Comparison of ENCODE assay signal across 1 cellular context in genomic region chr3:168988867-168989266, GRCh38.
TF ChIP-seq lines count a peak whose summit lies in the region.

No MANE protein-coding gene starts in this region.

TF ChIP-seq in HepG2, 621 proteins besides CTCF, POLR2A, EP300 and RAD21 (continued from another document and continues in another):
- TF ChIP-seq ARID5B (CRISPR knock-in tag; IDR thresholded peaks at IDR 0.05), result peak; percentile 91
- TF ChIP-seq ZNF784 (CRISPR knock-in tag; IDR thresholded peaks at IDR 0.05; ENCODE audit: borderline replicate concordance), result no peak
- TF ChIP-seq ZNF557 (CRISPR knock-in tag; IDR thresholded peaks at IDR 0.05), result no peak
- no peak for TF ChIP-seq ZNF337 (CRISPR knock-in tag; IDR thresholded peaks at IDR 0.05; ENCODE audit: borderline replicate concordance, low read depth)
- 0 out of 2 replicates have a peak, but pooled peaks have one; percentile 12 for TF ChIP-seq ZNF652 (CRISPR knock-in tag; IDR thresholded peaks at IDR 0.05; ENCODE audit: borderline replicate concordance, low read depth)
- TF ChIP-seq ZNF747 (CRISPR knock-in tag; IDR thresholded peaks at IDR 0.05; ENCODE audit: borderline replicate concordance), result no peak
- TF ChIP-seq RAD51 (IDR thresholded peaks at IDR 0.05; ENCODE audit: borderline replicate concordance), result no peak
- peak; percentile 69; the same call in 1 of the 2 replicates for TF ChIP-seq FOXK1 (CRISPR knock-in tag; IDR thresholded peaks at IDR 0.05; ENCODE audit: borderline replicate concordance, low read depth)
- peak; percentile 66 for TF ChIP-seq TCF7L2 (IDR thresholded peaks at IDR 0.05; ENCODE audit: low read depth, low read length)
- TF ChIP-seq TMF1 (CRISPR knock-in tag; IDR thresholded peaks at IDR 0.05; ENCODE audit: low read depth), result no peak
- TF ChIP-seq, protein P1, sequence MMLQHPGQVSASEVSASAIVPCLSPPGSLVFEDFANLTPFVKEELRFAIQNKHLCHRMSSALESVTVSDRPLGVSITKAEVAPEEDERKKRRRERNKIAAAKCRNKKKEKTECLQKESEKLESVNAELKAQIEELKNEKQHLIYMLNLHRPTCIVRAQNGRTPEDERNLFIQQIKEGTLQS (CRISPR knock-in tag; IDR thresholded peaks at IDR 0.05), result no peak
- peak; percentile 16 for TF ChIP-seq SKI (IDR thresholded peaks at IDR 0.05; ENCODE audit: partially characterized antibody)
- no peak for TF ChIP-seq CREB1 (IDR thresholded peaks at IDR 0.05)
- TF ChIP-seq CREB1 (CRISPR knock-in tag; IDR thresholded peaks at IDR 0.05), result peak; percentile 77
- no peak for TF ChIP-seq POGK (CRISPR knock-in tag; conservative IDR thresholded peaks at IDR 0.05)
- no peak for TF ChIP-seq ZSCAN29 (CRISPR knock-in tag; conservative IDR thresholded peaks at IDR 0.05)
- TF ChIP-seq, protein P2, sequence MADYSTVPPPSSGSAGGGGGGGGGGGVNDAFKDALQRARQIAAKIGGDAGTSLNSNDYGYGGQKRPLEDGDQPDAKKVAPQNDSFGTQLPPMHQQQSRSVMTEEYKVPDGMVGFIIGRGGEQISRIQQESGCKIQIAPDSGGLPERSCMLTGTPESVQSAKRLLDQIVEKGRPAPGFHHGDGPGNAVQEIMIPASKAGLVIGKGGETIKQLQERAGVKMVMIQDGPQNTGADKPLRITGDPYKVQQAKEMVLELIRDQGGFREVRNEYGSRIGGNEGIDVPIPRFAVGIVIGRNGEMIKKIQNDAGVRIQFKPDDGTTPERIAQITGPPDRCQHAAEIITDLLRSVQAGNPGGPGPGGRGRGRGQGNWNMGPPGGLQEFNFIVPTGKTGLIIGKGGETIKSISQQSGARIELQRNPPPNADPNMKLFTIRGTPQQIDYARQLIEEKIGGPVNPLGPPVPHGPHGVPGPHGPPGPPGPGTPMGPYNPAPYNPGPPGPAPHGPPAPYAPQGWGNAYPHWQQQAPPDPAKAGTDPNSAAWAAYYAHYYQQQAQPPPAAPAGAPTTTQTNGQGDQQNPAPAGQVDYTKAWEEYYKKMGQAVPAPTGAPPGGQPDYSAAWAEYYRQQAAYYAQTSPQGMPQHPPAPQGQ (CRISPR knock-in tag; IDR thresholded peaks at IDR 0.05; ENCODE audit: borderline replicate concordance), result no peak
- TF ChIP-seq ZNF431 (CRISPR knock-in tag; IDR thresholded peaks at IDR 0.05; ENCODE audit: borderline replicate concordance, low read depth), result no peak
- no peak for TF ChIP-seq STAT5B (CRISPR knock-in tag; IDR thresholded peaks at IDR 0.05)
- TF ChIP-seq, protein P3, sequence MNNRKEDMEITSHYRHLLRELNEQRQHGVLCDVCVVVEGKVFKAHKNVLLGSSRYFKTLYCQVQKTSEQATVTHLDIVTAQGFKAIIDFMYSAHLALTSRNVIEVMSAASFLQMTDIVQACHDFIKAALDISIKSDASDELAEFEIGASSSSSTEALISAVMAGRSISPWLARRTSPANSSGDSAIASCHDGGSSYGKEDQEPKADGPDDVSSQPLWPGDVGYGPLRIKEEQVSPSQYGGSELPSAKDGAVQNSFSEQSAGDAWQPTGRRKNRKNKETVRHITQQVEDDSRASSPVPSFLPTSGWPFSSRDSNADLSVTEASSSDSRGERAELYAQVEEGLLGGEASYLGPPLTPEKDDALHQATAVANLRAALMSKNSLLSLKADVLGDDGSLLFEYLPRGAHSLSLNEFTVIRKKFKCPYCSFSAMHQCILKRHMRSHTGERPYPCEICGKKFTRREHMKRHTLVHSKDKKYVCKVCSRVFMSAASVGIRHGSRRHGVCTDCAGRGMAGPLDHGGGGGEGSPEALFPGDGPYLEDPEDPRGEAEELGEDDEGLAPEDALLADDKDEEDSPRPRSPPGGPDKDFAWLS (CRISPR knock-in tag; IDR thresholded peaks at IDR 0.05; ENCODE audit: borderline replicate concordance), result no peak
- no peak for TF ChIP-seq MAFK (conservative IDR thresholded peaks at IDR 0.05 in 1 of 2, IDR thresholded peaks at IDR 0.05 in 1 of 2; ENCODE audit: low read length in 2 of 2)
- TF ChIP-seq CC2D1A (CRISPR knock-in tag; IDR thresholded peaks at IDR 0.05), result no peak
- TF ChIP-seq ZHX2 (IDR thresholded peaks at IDR 0.05; ENCODE audit: low read depth), result 0 out of 2 replicates have a peak, but pooled peaks have one; percentile 19
- TF ChIP-seq ZHX2 (CRISPR knock-in tag; IDR thresholded peaks at IDR 0.05; ENCODE audit: borderline replicate concordance), result no peak
- TF ChIP-seq KLF9 (CRISPR knock-in tag; IDR thresholded peaks at IDR 0.05; ENCODE audit: low read depth), result no peak
- TF ChIP-seq DPF2 (CRISPR knock-in tag; IDR thresholded peaks at IDR 0.05; ENCODE audit: borderline replicate concordance, low read depth), result peak; percentile 72; the same call in 1 of the 2 replicates
- no peak for TF ChIP-seq HNRNPLL (IDR thresholded peaks at IDR 0.05; ENCODE audit: low read depth, low read length, poor library complexity, severe bottlenecking)
- TF ChIP-seq RCOR2 (CRISPR knock-in tag; IDR thresholded peaks at IDR 0.05), result 0 out of 2 replicates have a peak, but pooled peaks have one; percentile 18
- TF ChIP-seq, protein P4, sequence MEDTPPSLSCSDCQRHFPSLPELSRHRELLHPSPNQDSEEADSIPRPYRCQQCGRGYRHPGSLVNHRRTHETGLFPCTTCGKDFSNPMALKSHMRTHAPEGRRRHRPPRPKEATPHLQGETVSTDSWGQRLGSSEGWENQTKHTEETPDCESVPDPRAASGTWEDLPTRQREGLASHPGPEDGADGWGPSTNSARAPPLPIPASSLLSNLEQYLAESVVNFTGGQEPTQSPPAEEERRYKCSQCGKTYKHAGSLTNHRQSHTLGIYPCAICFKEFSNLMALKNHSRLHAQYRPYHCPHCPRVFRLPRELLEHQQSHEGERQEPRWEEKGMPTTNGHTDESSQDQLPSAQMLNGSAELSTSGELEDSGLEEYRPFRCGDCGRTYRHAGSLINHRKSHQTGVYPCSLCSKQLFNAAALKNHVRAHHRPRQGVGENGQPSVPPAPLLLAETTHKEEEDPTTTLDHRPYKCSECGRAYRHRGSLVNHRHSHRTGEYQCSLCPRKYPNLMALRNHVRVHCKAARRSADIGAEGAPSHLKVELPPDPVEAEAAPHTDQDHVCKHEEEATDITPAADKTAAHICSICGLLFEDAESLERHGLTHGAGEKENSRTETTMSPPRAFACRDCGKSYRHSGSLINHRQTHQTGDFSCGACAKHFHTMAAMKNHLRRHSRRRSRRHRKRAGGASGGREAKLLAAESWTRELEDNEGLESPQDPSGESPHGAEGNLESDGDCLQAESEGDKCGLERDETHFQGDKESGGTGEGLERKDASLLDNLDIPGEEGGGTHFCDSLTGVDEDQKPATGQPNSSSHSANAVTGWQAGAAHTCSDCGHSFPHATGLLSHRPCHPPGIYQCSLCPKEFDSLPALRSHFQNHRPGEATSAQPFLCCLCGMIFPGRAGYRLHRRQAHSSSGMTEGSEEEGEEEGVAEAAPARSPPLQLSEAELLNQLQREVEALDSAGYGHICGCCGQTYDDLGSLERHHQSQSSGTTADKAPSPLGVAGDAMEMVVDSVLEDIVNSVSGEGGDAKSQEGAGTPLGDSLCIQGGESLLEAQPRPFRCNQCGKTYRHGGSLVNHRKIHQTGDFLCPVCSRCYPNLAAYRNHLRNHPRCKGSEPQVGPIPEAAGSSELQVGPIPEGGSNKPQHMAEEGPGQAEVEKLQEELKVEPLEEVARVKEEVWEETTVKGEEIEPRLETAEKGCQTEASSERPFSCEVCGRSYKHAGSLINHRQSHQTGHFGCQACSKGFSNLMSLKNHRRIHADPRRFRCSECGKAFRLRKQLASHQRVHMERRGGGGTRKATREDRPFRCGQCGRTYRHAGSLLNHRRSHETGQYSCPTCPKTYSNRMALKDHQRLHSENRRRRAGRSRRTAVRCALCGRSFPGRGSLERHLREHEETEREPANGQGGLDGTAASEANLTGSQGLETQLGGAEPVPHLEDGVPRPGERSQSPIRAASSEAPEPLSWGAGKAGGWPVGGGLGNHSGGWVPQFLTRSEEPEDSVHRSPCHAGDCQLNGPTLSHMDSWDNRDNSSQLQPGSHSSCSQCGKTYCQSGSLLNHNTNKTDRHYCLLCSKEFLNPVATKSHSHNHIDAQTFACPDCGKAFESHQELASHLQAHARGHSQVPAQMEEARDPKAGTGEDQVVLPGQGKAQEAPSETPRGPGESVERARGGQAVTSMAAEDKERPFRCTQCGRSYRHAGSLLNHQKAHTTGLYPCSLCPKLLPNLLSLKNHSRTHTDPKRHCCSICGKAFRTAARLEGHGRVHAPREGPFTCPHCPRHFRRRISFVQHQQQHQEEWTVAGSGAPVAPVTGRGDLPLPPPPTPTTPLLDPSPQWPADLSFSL (CRISPR knock-in tag; IDR thresholded peaks at IDR 0.05), result no peak
- TF ChIP-seq NR2F2 (IDR thresholded peaks at IDR 0.05; ENCODE audit: borderline replicate concordance, low read depth), result peak; percentile 84
